ENCODE assay signal across 8 cellular contexts in the genomic region with DNA sequence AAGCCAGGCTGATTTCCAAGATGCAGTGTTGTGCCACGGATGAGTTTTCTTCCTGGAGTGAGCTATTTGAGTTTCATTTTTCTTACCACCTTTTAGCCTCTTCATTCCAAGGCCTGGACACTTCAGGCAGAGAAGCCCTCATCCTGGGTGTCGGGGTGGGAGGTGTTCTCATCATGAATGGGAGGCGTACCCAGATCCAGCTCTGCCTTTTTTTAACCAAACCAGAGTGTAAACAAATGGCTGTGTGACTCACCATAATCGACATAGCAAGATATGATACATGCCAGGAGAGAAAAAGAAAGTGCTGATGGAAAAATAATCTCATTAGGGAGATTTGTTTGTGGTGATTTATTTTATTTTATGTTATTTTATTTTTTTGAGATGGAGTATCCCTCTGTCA.
A peak's percentile ranks its signal among the peaks of the same experiment; 100 is the strongest.
DNase-seq lines count a peak whose midpoint lies in the region; ATAC-seq, FAIRE-seq and TF ChIP-seq lines count a peak whose summit lies in the region.

No MANE protein-coding gene starts in this region.

- H3K4me1 ChIP-seq in DOHH2 (ENCODE audit: control insufficient read depth, low read length) (peaks cover 88% of the 10 kb centered on the region), small intestine (ENCODE audit: control insufficient read depth in 2 of 2, insufficient read depth in 1 of 2, low read depth in 1 of 2, low read length in 1 of 2) (peaks cover 10 to 22% of the 10 kb centered on the region in 2 donors)

- H3K79me2 ChIP-seq in DOHH2 (ENCODE audit: control insufficient read depth, low read length) = peaks cover 18% of the 10 kb centered on the region

- H3K4me3 Mint-ChIP-seq in activated T-helper 2 cell treated with anti-CD3 and anti-CD28 coated beads, Interferon-gamma antibody, Interleukin-2, Interleukin-4, amounts not matched to agents 10 μg/mL and 5 μg/mL and 100 μg/mL, durations not matched to agents 14 hours and 24 hours and 36 hours (ENCODE audit: low read depth) = peak overlapping the region; percentile 77

- H3K27ac Mint-ChIP-seq in activated T-helper 2 cell treated with anti-CD3 and anti-CD28 coated beads, Interferon-gamma antibody, Interleukin-2, Interleukin-4, amounts not matched to agents 10 μg/mL and 5 μg/mL and 100 μg/mL, durations not matched to agents 14 hours and 24 hours and 36 hours = peak overlapping the region; percentile 99

- peak overlapping the region; percentile 89 for H3K4me2 ChIP-seq in DOHH2 (ENCODE audit: low read length)

- H3K27me3 ChIP-seq in DOHH2 (ENCODE audit: control insufficient read depth, low read length) (no peaks in the 10 kb centered on the region), small intestine (ENCODE audit: control insufficient read depth in 2 of 2, insufficient read depth in 2 of 2, low read length in 2 of 2) (no peaks in the 10 kb centered on the region)

- intact Hi-C loops in activated T-helper 2 cell treated with anti-CD3 and anti-CD28 coated beads, Interferon-gamma antibody, Interleukin-2, Interleukin-4, amounts not matched to agents 10 μg/mL and 5 μg/mL and 100 μg/mL, durations not matched to agents 14 hours and 24 hours and 36 hours (cut with micrococcal nuclease) = loop anchor here (1.0 kb wide), 1 partner anchor 11 kb away; no protein-coding TSS in a partner anchor

- peaks cover 3% of the 10 kb centered on the region for H3K36me3 Mint-ChIP-seq in activated T-helper 2 cell treated with anti-CD3 and anti-CD28 coated beads, Interferon-gamma antibody, Interleukin-2, Interleukin-4, amounts not matched to agents 10 μg/mL and 5 μg/mL and 100 μg/mL, durations not matched to agents 14 hours and 24 hours and 36 hours (ENCODE audit: low read depth)

- TF ChIP-seq CTCF in DOHH2 (IDR thresholded peaks at IDR 0.05; ENCODE audit: low read depth, low read length, poor library complexity, severe bottlenecking) = no peak

- peaks cover 55% of the 10 kb centered on the region for H3F3A ChIP-seq in DOHH2 (ENCODE audit: control insufficient read depth, insufficient read depth)

- WGBS in small intestine, 3 donors = 1 to 7% (median 4%) methylated on average over 4 of the region's 4 CpGs

- FAIRE-seq in small intestine (lab: Jason Lieb, UNC) = no peak

- peaks cover 57% of the 10 kb centered on the region for H3K4me1 Mint-ChIP-seq in activated T-helper 2 cell treated with anti-CD3 and anti-CD28 coated beads, Interferon-gamma antibody, Interleukin-2, Interleukin-4, amounts not matched to agents 10 μg/mL and 5 μg/mL and 100 μg/mL, durations not matched to agents 14 hours and 24 hours and 36 hours (ENCODE audit: low read depth)

- no peaks in the 10 kb centered on the region for H4K20me1 ChIP-seq in DOHH2 (ENCODE audit: control insufficient read depth, insufficient read depth, low read depth, low read length)

- DNase-seq in NCI-H146 treated with DMSO at 0.1 percent for 48 hours (lab: John Stamatoyannopoulos, UW; ENCODE audit: unreplicated experiment) (peak; percentile 30), glomerular visceral epithelial cell (ENCODE audit: extremely low spot score) (peak; percentile 84), small intestine (peak; percentile 85), KG1 (lab: John Stamatoyannopoulos, UW) (no peak), mesenteric fat pad (ENCODE audit: low spot score) (no peak)
- peak; percentile 32 for DNase-seq in activated T-helper 2 cell treated with anti-CD3 and anti-CD28 coated beads, Interferon-gamma antibody, Interleukin-2, Interleukin-4, amounts not matched to agents 10 μg/mL and 5 μg/mL and 100 μg/mL, durations not matched to agents 14 hours and 24 hours and 36 hours (ENCODE audit: low spot score)

- H3K27me3 Mint-ChIP-seq in activated T-helper 2 cell treated with anti-CD3 and anti-CD28 coated beads, Interferon-gamma antibody, Interleukin-2, Interleukin-4, amounts not matched to agents 10 μg/mL and 5 μg/mL and 100 μg/mL, durations not matched to agents 14 hours and 24 hours and 36 hours (ENCODE audit: low read depth) = no peaks in the 10 kb centered on the region

- H3K36me3 ChIP-seq in DOHH2 (ENCODE audit: control insufficient read depth, low read length) (peaks cover 19% of the 10 kb centered on the region), small intestine (ENCODE audit: control insufficient read depth in 2 of 2, insufficient read depth in 2 of 2, low read length in 2 of 2) (no peaks in the 10 kb centered on the region)

- no peak for ATAC-seq in HG02870 (IDR thresholded peaks at IDR 0.05; ENCODE audit: unreplicated experiment)

- no peaks in the 10 kb centered on the region for H3K9me3 Mint-ChIP-seq in activated T-helper 2 cell treated with anti-CD3 and anti-CD28 coated beads, Interferon-gamma antibody, Interleukin-2, Interleukin-4, amounts not matched to agents 10 μg/mL and 5 μg/mL and 100 μg/mL, durations not matched to agents 14 hours and 24 hours and 36 hours

- peak overlapping the region; percentile 74 for H3K4me3 ChIP-seq in DOHH2 (ENCODE audit: low read length)
- no peak overlapping the region for H3K4me3 ChIP-seq in small intestine (ENCODE audit: low read depth in 1 of 2, low read length in 2 of 2)

- H3K9me3 ChIP-seq in DOHH2 (ENCODE audit: control insufficient read depth, insufficient read depth, low read length) = no peaks in the 10 kb centered on the region
- H3K9me3 ChIP-seq in small intestine (ENCODE audit: control insufficient read depth, low read depth) = no peaks in the 10 kb centered on the region

- no peaks in the 10 kb centered on the region for H3K9me2 ChIP-seq in DOHH2 (replicated peaks; ENCODE audit: control insufficient read depth, low read length)

- H3K27ac ChIP-seq in DOHH2 (ENCODE audit: low read depth, low read length) (peak overlapping the region; percentile 98), small intestine (ENCODE audit: low read depth in 1 of 2, low read length in 1 of 2) (peak overlapping the region; percentile 80 to 88)

Comparison
In these comparisons a context has a peak if more than half of its experiments do, and no peak if none do; other contexts are left out.
1. DNase-seq: peak in NCI-H146 treated with DMSO at 0.1 percent for 48 hours (single experiment), activated T-helper 2 cell treated with anti-CD3 and anti-CD28 coated beads, Interferon-gamma antibody, Interleukin-2, Interleukin-4, amounts not matched to agents 10 μg/mL and 5 μg/mL and 100 μg/mL, durations not matched to agents 14 hours and 24 hours and 36 hours (single experiment), glomerular visceral epithelial cell (single experiment) and small intestine (single experiment); none in KG1 (single experiment) and mesenteric fat pad (single experiment).